Comparison of ENCODE assay signal across 8 cellular contexts in genomic region chr21:29018540-29018939, GRCh38. TPM values are rescaled to one million over a fixed set of nuclear protein-coding genes. Genes with fewer than 3 reads are reported as not detected.
DNase-seq lines count a peak whose midpoint lies in the region; ATAC-seq, FAIRE-seq and TF ChIP-seq lines count a peak whose summit lies in the region.

No MANE protein-coding gene starts in this region.

- H3K27ac ChIP-seq in cardiac muscle cell = no peak overlapping the region
- peak overlapping the region; percentile 91 for H3K27ac ChIP-seq in HL-60 (replicated peaks)
- H3K27ac ChIP-seq in astrocyte (ENCODE audit: low read depth, low read length) = peak overlapping the region; percentile 75
- H3K27ac ChIP-seq in tibial artery = peak overlapping the region; percentile 65 to 85

- no peaks in the 10 kb centered on the region for H4K20me1 ChIP-seq in astrocyte (ENCODE audit: insufficient read depth, low read length)

- H3K4me2 ChIP-seq in astrocyte (ENCODE audit: low read length) = peak overlapping the region; percentile 92

- no peaks in the 10 kb centered on the region for H3K36me3 ChIP-seq in cardiac muscle cell
- H3K36me3 ChIP-seq in astrocyte (ENCODE audit: insufficient read depth, low read length) = no peaks in the 10 kb centered on the region
- no peaks in the 10 kb centered on the region for H3K36me3 ChIP-seq in tibial artery

- H2AFZ ChIP-seq in astrocyte (ENCODE audit: low read depth, low read length) = peak overlapping the region; percentile 99

- H3K4me1 ChIP-seq in cardiac muscle cell (ENCODE audit: low read depth) (no peaks in the 10 kb centered on the region), astrocyte (ENCODE audit: insufficient read depth, low read length) (peaks cover 8% of the 10 kb centered on the region), tibial artery (peaks cover 0 to 21% (median 13%) of the 10 kb centered on the region in 4 donors)

- no peaks in the 10 kb centered on the region for H3K27me3 Mint-ChIP-seq in astrocyte (ENCODE audit: low read depth, unreplicated experiment)

- peak overlapping the region; percentile 83 for H3K4me3 Mint-ChIP-seq in astrocyte (ENCODE audit: unreplicated experiment)

- FAIRE-seq in astrocyte (lab: Jason Lieb, UNC) (no peak), H54 (lab: Jason Lieb, UNC) (no peak)

- peak overlapping the region; percentile 89 for H3K9ac ChIP-seq in astrocyte (ENCODE audit: low read length)

- no peaks in the 10 kb centered on the region for H3K9me3 Mint-ChIP-seq in astrocyte (ENCODE audit: unreplicated experiment)

- no peak for TF ChIP-seq POLR2A in H54 (IDR thresholded peaks at IDR 0.05; ENCODE audit: low read depth, low read length)

- no peak for ATAC-seq in Right ventricle myocardium inferior

- DNase-seq in cardiac muscle cell (ENCODE audit: low read depth in 1 of 2, low spot score in 1 of 2) (peak in 1 of 2 donors; percentile 49), Right ventricle myocardium inferior (ENCODE audit: missing footprints) (no peak), HL-60 (ENCODE audit: low read depth in 1 of 2, low spot score in 1 of 2) (no peak), astrocyte (ENCODE audit: low read depth) (peak; percentile 16), left kidney (ENCODE audit: low read depth, low spot score) (peak; percentile 8), tibial artery (no peak), H54 (ENCODE audit: insufficient read length, low spot score) (no peak), amniotic stem cell (lab: John Stamatoyannopoulos, UW) (no peak)

- no peaks in the 10 kb centered on the region for H3K36me3 Mint-ChIP-seq in astrocyte (ENCODE audit: low read depth, unreplicated experiment)

- H3K79me2 ChIP-seq in astrocyte (ENCODE audit: insufficient read depth, low read length) = peaks cover 26% of the 10 kb centered on the region

- no peaks in the 10 kb centered on the region for H3K9me3 ChIP-seq in cardiac muscle cell (ENCODE audit: low read depth)
- no peaks in the 10 kb centered on the region for H3K9me3 ChIP-seq in astrocyte (ENCODE audit: insufficient read depth, low read depth, low read length)
- no peaks in the 10 kb centered on the region for H3K9me3 ChIP-seq in tibial artery

- H3K4me1 Mint-ChIP-seq in astrocyte (ENCODE audit: low read depth, unreplicated experiment) = peaks cover 2% of the 10 kb centered on the region

- peak overlapping the region; percentile 60 for H3K4me3 ChIP-seq in cardiac muscle cell
- H3K4me3 ChIP-seq in HL-60 (replicated peaks; ENCODE audit: insufficient read depth, low read length) = peak overlapping the region; percentile 76
- H3K4me3 ChIP-seq in astrocyte (ENCODE audit: insufficient read depth, low read depth, low read length) = peak overlapping the region; percentile 96
- peak overlapping the region; percentile 74 to 90 for H3K4me3 ChIP-seq in tibial artery

- H3K27me3 ChIP-seq in cardiac muscle cell (no peaks in the 10 kb centered on the region), HL-60 (ENCODE audit: insufficient read depth, poor library complexity, severe bottlenecking) (no peaks in the 10 kb centered on the region), astrocyte (ENCODE audit: insufficient read depth, low read length) (no peaks in the 10 kb centered on the region), tibial artery (no peaks in the 10 kb centered on the region)

- TF ChIP-seq CTCF in cardiac muscle cell (IDR thresholded peaks at IDR 0.05; ENCODE audit: low read depth, low read length) = no peak
- TF ChIP-seq CTCF in HL-60 (IDR thresholded peaks at IDR 0.05; ENCODE audit: insufficient read depth, low read length) = no peak
- TF ChIP-seq CTCF in astrocyte (IDR thresholded peaks at IDR 0.05; ENCODE audit: insufficient read depth, low read depth, low read length) = no peak
- TF ChIP-seq CTCF in tibial artery (IDR thresholded peaks at IDR 0.05) = no peak

- intact Hi-C loops in Right ventricle myocardium inferior (cut with DNase I) (loop anchor here (2.0 kb wide), 1 partner anchor 16 kb away; no protein-coding TSS in a partner anchor), tibial artery (cut with DNase I; ENCODE audit: low total_unique reads) (no loop called here)

- no peak overlapping the region for H3K27ac Mint-ChIP-seq in astrocyte (ENCODE audit: unreplicated experiment)

RNA-seq across cellular contexts. Expression of gene RWDD2B, which starts 0.6 kb away (rescaled TPM):
- total RNA-seq in cardiac muscle cell = 7.1 and 7.7 TPM in 2 replicates
- polyA plus RNA-seq in cardiac muscle cell = 9.3 and 12.4 TPM in 2 replicates
- total RNA-seq in Right ventricle myocardium inferior = 14.6 TPM
- 11.8 and 12.7 TPM in 2 replicates for total RNA-seq in astrocyte

RNA-seq across cellular contexts. Expression of gene USP16, which starts 5.9 kb away (rescaled TPM):
- total RNA-seq in cardiac muscle cell (10.7 and 11.5 TPM in 2 replicates), Right ventricle myocardium inferior (30.4 TPM), astrocyte (25.5 and 30.3 TPM in 2 replicates)
- 21.6 and 28.1 TPM in 2 replicates for polyA plus RNA-seq in cardiac muscle cell

RNA-seq across cellular contexts. Expression of gene LTN1, which starts 25.9 kb away (rescaled TPM):
- total RNA-seq in cardiac muscle cell (11.4 and 16.9 TPM in 2 replicates), Right ventricle myocardium inferior (16.6 TPM), astrocyte (28.9 and 31.1 TPM in 2 replicates)
- 10.7 and 14.1 TPM in 2 replicates for polyA plus RNA-seq in cardiac muscle cell

RNA-seq across cellular contexts. Expression of gene CCT8, which starts 54.9 kb away (rescaled TPM):
- total RNA-seq in cardiac muscle cell (147 and 160 TPM in 2 replicates), Right ventricle myocardium inferior (110 TPM), astrocyte (187 and 198 TPM in 2 replicates)
- 198 and 216 TPM in 2 replicates for polyA plus RNA-seq in cardiac muscle cell

Comparison
In these comparisons a context has a peak if more than half of its experiments do, and no peak if none do; other contexts are left out.
1. DNase-seq: peak in astrocyte (single experiment) and left kidney (single experiment); none in Right ventricle myocardium inferior (single experiment), HL-60 (0 of 2), tibial artery (0 of 2), H54 (single experiment) and amniotic stem cell (single experiment).
2. Peak in every context shown above with its lines, with median percentiles within 50 percentile points of each other: H3K4me3 ChIP-seq.